ENCODE assay signal across 16 cellular contexts in genomic region chr3:14473411-14473891, GRCh38.
DNase-seq lines count a peak whose midpoint lies in the region; ATAC-seq and TF ChIP-seq lines count a peak whose summit lies in the region.
"Had no signal": no experiment of that assay in that cellular context is flagged by ENCODE, and none has a peak within 500 bp of the region (broad histone marks: within the 10 kb centered on the region; RNA-seq: fewer than 3 reads in every experiment).

No MANE protein-coding gene starts in this region.

- no peak for TF ChIP-seq POLR2A in suprapubic skin (IDR thresholded peaks at IDR 0.05)

- no peaks in the 10 kb centered on the region for H4K20me1 ChIP-seq in PC-3 (ENCODE audit: low read length)

- H3K9ac ChIP-seq in PC-3 (ENCODE audit: low read length), result peak overlapping the region; percentile 43; the same call in 1 of the 2 replicates

- H3K27ac ChIP-seq in ACC112 (ENCODE audit: low read depth, low read length) (peak overlapping the region; percentile 95), PC-3 (ENCODE audit: low read length) (peak overlapping the region; percentile 80), suprapubic skin (no peak overlapping the region)

- DNase-seq in PC-3 (no peak), fibroblast of villous mesenchyme (ENCODE audit: low read depth) (peak; percentile 83), progenitor cell of endocrine pancreas (ENCODE audit: low spot score, unreplicated experiment) (no peak), suprapubic skin (ENCODE audit: low spot score in 2 of 2) (no peak), NOMO-1 (lab: John Stamatoyannopoulos, UW; ENCODE audit: unreplicated experiment in 2 of 2) (no peak), NCI-H187 (lab: John Stamatoyannopoulos, UW) (no peak)
- DNase-seq in stimulated activated naive CD4-positive, alpha-beta T cell treated with Interleukin-2 at 50 U/mL for 16 hours (lab: John Stamatoyannopoulos, UW), result no peak
- DNase-seq: activated CD4-positive, alpha-beta T cell treated with anti-CD3 and anti-CD28 coated beads, Interleukin-2, amount 50 U/mL, for 4 hours; DMS 273 treated with DMSO at 0.1 percent for 48 hours; NK-92 treated with Interleukin-12 subunit alpha and Interleukin-12 subunit beta, amount 100 ng/mL, for 24 hours; retina; Right ventricle myocardium superior; stimulated activated CD4-positive, alpha-beta T cell treated with anti-CD3 and anti-CD28 coated beads, Interleukin-2, amount 100 ng/mL, for 48 hours had no signal

- no peaks in the 10 kb centered on the region for H3K9me2 ChIP-seq in PC-3 (replicated peaks; ENCODE audit: low read length)

- peaks cover 6% of the 10 kb centered on the region for H3K4me1 Mint-ChIP-seq in progenitor cell of endocrine pancreas (ENCODE audit: low read depth)
- H3K4me1 Mint-ChIP-seq: GM23338 had no signal

- H3K4me3 Mint-ChIP-seq in progenitor cell of endocrine pancreas (ENCODE audit: low read depth), result no peak overlapping the region
- H3K4me3 Mint-ChIP-seq: dendritic cell treated with granulocyte-macrophage colony-stimulating factor and Interleukin-4, amounts not matched to agents 40 ng/mL and 50 ng/mL, for 4 days; GM23338 had no signal

- POLR2A ChIA-PET in PC-3 (lab: Charles Lee; ENCODE audit: unreplicated experiment), result no interaction called here

- 87% methylated on average over 7 of the region's 7 CpGs for WGBS in suprapubic skin

- no peak overlapping the region for H3K4me3 ChIP-seq in ACC112 (ENCODE audit: low read depth, low read length)
- H3K4me3 ChIP-seq in PC-3 (ENCODE audit: low read length), result no peak overlapping the region
- H3K4me3 ChIP-seq in fibroblast of villous mesenchyme (ENCODE audit: low read depth, low read length), result no peak overlapping the region
- H3K4me3 ChIP-seq in suprapubic skin, result no peak overlapping the region
- H3K4me3 ChIP-seq: GM23338 had no signal

- TF ChIP-seq EP300 in suprapubic skin (IDR thresholded peaks at IDR 0.05), result no peak

- peak overlapping the region; percentile 57 for H3K4me2 ChIP-seq in PC-3 (ENCODE audit: low read length)
- H3K4me2 ChIP-seq: GM23338 had no signal

- no peaks in the 10 kb centered on the region for H3K27me3 ChIP-seq in ACC112 (ENCODE audit: insufficient read depth, low read length)
- H3K27me3 ChIP-seq in PC-3 (ENCODE audit: low read length), result no peaks in the 10 kb centered on the region
- H3K27me3 ChIP-seq in suprapubic skin, result no peaks in the 10 kb centered on the region

- H3K36me3 ChIP-seq in ACC112 (ENCODE audit: insufficient read depth, low read length), result peaks cover 10% of the 10 kb centered on the region; the same call in 1 of the 2 replicates
- peaks cover 18% of the 10 kb centered on the region for H3K36me3 ChIP-seq in PC-3 (ENCODE audit: low read depth, low read length)
- peaks cover 91% of the 10 kb centered on the region for H3K36me3 ChIP-seq in suprapubic skin

- H3K9me3 Mint-ChIP-seq in progenitor cell of endocrine pancreas (ENCODE audit: low read depth), result peaks cover 4% of the 10 kb centered on the region
- H3K9me3 Mint-ChIP-seq: dendritic cell treated with granulocyte-macrophage colony-stimulating factor and Interleukin-4, amounts not matched to agents 40 ng/mL and 50 ng/mL, for 4 days; GM23338 had no signal

- no peak for ATAC-seq in PC-3
- ATAC-seq: GM23338 had no signal

- BruUV-seq in PC-3 (replicated peaks; lab: Mats Ljungman, UMichigan), result no TSS peak

- H3K4me1 ChIP-seq in ACC112 (ENCODE audit: control insufficient read depth, insufficient read depth, low read length, unreplicated experiment), result peaks cover 25% of the 10 kb centered on the region
- peaks cover 19% of the 10 kb centered on the region for H3K4me1 ChIP-seq in PC-3 (ENCODE audit: insufficient read depth, low read length)
- H3K4me1 ChIP-seq in suprapubic skin, result no peaks in the 10 kb centered on the region

- H2AFZ ChIP-seq in ACC112 (ENCODE audit: low read length, unreplicated experiment), result no peak overlapping the region
- H2AFZ ChIP-seq in PC-3 (ENCODE audit: low read length), result no peak overlapping the region
- H2AFZ ChIP-seq: GM23338 had no signal

- TF ChIP-seq CTCF in PC-3 (conservative IDR thresholded peaks at IDR 0.05; ENCODE audit: low read depth, low read length) (no peak), fibroblast of villous mesenchyme (IDR thresholded peaks at IDR 0.05; ENCODE audit: insufficient read depth, low read depth, low read length) (no peak), progenitor cell of endocrine pancreas (IDR thresholded peaks at IDR 0.05; ENCODE audit: unreplicated experiment) (no peak), suprapubic skin (IDR thresholded peaks at IDR 0.05) (no peak)

- H3F3A ChIP-seq in PC-3 (ENCODE audit: low read length, unreplicated experiment), result no peaks in the 10 kb centered on the region

- intact Hi-C loops in PC-3 (cut with micrococcal nuclease), result no loop called here

- peak overlapping the region; percentile 56 for H3K27ac Mint-ChIP-seq in progenitor cell of endocrine pancreas
- H3K27ac Mint-ChIP-seq: dendritic cell treated with granulocyte-macrophage colony-stimulating factor and Interleukin-4, amounts not matched to agents 40 ng/mL and 50 ng/mL, for 4 days; GM23338 had no signal

- H3K9me3 ChIP-seq in PC-3 (ENCODE audit: low read length) (no peaks in the 10 kb centered on the region), suprapubic skin (no peaks in the 10 kb centered on the region)

- no peaks in the 10 kb centered on the region for H3K79me2 ChIP-seq in ACC112 (ENCODE audit: control insufficient read depth, insufficient read depth, low read length, unreplicated experiment)
- no peaks in the 10 kb centered on the region for H3K79me2 ChIP-seq in PC-3 (ENCODE audit: low read length)

- H3K27me3 Mint-ChIP-seq in progenitor cell of endocrine pancreas, result no peaks in the 10 kb centered on the region
- H3K27me3 Mint-ChIP-seq: dendritic cell treated with granulocyte-macrophage colony-stimulating factor and Interleukin-4, amounts not matched to agents 40 ng/mL and 50 ng/mL, for 4 days had no signal

- CTCF ChIA-PET in PC-3 (lab: Charles Lee), result no interaction called here

- peaks cover 33% of the 10 kb centered on the region for H3K36me3 Mint-ChIP-seq in progenitor cell of endocrine pancreas (ENCODE audit: insufficient read depth)
